In genomic region chr21:39613029-39613934, GRCh38 we compare ENCODE assay signal across 11 cellular contexts. TPM values are rescaled to one million over a fixed set of nuclear protein-coding genes. Genes with fewer than 3 reads are reported as not detected.
DNase-seq lines count a peak whose midpoint lies in the region; ATAC-seq and TF ChIP-seq lines count a peak whose summit lies in the region.
"Had no signal": no experiment of that assay in that cellular context is flagged by ENCODE, and none has a peak within 500 bp of the region (broad histone marks: within the 10 kb centered on the region; RNA-seq: fewer than 3 reads in every experiment).

No MANE protein-coding gene starts in this region.

- DNase-seq in DMS79 treated with DMSO at 0.1 percent for 48 hours (lab: John Stamatoyannopoulos, UW) (peak; percentile 30), DMS79 (lab: John Stamatoyannopoulos, UW) (no peak), breast epithelium (ENCODE audit: low spot score in 2 of 2) (no peak), mesothelial cell of epicardium (ENCODE audit: low spot score in 2 of 2, unreplicated experiment in 2 of 2) (no peak)
- DNase-seq in stimulated activated CD8-positive, alpha-beta memory T cell treated with anti-CD3 and anti-CD28 coated beads, Interleukin-4, amount 100 ng/mL, for 48 hours = no peak
- DNase-seq in stimulated activated naive B cell treated with anti-CD40 and anti-IgM and Interleukin-4, amounts not matched to agents 10 μg/mL and 1 μg/mL and 100 μg/mL, for 72 hours = no peak
- DNase-seq: activated CD4-positive, alpha-beta T cell treated with anti-CD3 and anti-CD28 coated beads for 4 hours; activated naive CD8-positive, alpha-beta T cell treated with anti-CD3 and anti-CD28 coated beads, Interleukin-2, amount 10 ng/mL, durations not matched to agents 7 days and 5 days had no signal

- H3K36me3 ChIP-seq in breast epithelium (no peaks in the 10 kb centered on the region), thymus (ENCODE audit: control insufficient read depth, insufficient read depth) (no peaks in the 10 kb centered on the region)

- H3K4me1 ChIP-seq in breast epithelium = no peaks in the 10 kb centered on the region
- H3K4me1 ChIP-seq in thymus (ENCODE audit: control insufficient read depth, insufficient read depth, low read length) = no peaks in the 10 kb centered on the region

- TF ChIP-seq CTCF in breast epithelium (IDR thresholded peaks at IDR 0.05) (no peak), mesothelial cell of epicardium (IDR thresholded peaks at IDR 0.05; ENCODE audit: unreplicated experiment) (no peak)

- no peaks in the 10 kb centered on the region for H3K27me3 Mint-ChIP-seq in mesothelial cell of epicardium (ENCODE audit: low read depth)
- H3K27me3 Mint-ChIP-seq in stimulated activated naive B cell treated with anti-CD40 and anti-IgM and Interleukin-4, amounts not matched to agents 10 μg/mL and 1 μg/mL and 100 μg/mL, for 72 hours = peaks cover 53 to 64% of the 10 kb centered on the region in 2 donors

- no peak for TF ChIP-seq POLR2A in breast epithelium (IDR thresholded peaks at IDR 0.05)

- intact Hi-C loops in breast epithelium (cut with DNase I; ENCODE audit: low total_unique reads) = no loop called here

- ATAC-seq in HG03175 (IDR thresholded peaks at IDR 0.05; ENCODE audit: unreplicated experiment) = no peak
- no peak for ATAC-seq in stimulated activated naive B cell treated with anti-CD40 and anti-IgM and Interleukin-4, amounts not matched to agents 10 μg/mL and 1 μg/mL and 100 μg/mL, for 72 hours (replicated peaks)

- H3K4me3 ChIP-seq in breast epithelium (peak overlapping the region in 2 of 3 donors; percentile 52 to 66), thymus (ENCODE audit: low read length) (peak overlapping the region; percentile 27)

- WGBS in thymus = 12% methylated on average over 48 of the region's 48 CpGs

- peak overlapping the region; percentile 82 for H3K4me3 Mint-ChIP-seq in mesothelial cell of epicardium
- no peak overlapping the region for H3K4me3 Mint-ChIP-seq in stimulated activated naive B cell treated with anti-CD40 and anti-IgM and Interleukin-4, amounts not matched to agents 10 μg/mL and 1 μg/mL and 100 μg/mL, for 72 hours
- H3K4me3 Mint-ChIP-seq: activated naive CD8-positive, alpha-beta T cell treated with anti-CD3 and anti-CD28 coated beads, Interleukin-2, amount 10 ng/mL, durations not matched to agents 7 days and 5 days had no signal

- no peak overlapping the region for H3K27ac ChIP-seq in breast epithelium
- no peak overlapping the region for H3K27ac ChIP-seq in thymus (ENCODE audit: low read depth)
- H3K27ac ChIP-seq: skin epidermis had no signal

- H3K9me3 ChIP-seq in breast epithelium = no peaks in the 10 kb centered on the region
- H3K9me3 ChIP-seq in thymus (ENCODE audit: control insufficient read depth) = no peaks in the 10 kb centered on the region

- peaks cover 34% of the 10 kb centered on the region for H3K4me1 Mint-ChIP-seq in mesothelial cell of epicardium
- H3K4me1 Mint-ChIP-seq in stimulated activated naive B cell treated with anti-CD40 and anti-IgM and Interleukin-4, amounts not matched to agents 10 μg/mL and 1 μg/mL and 100 μg/mL, for 72 hours = peaks cover 5 to 7% of the 10 kb centered on the region in 2 donors

- H3K27me3 ChIP-seq in breast epithelium (peaks cover 0 to 14% of the 10 kb centered on the region in 2 donors), thymus (ENCODE audit: control insufficient read depth, insufficient read depth) (peaks cover 37% of the 10 kb centered on the region)

- peak overlapping the region; percentile 80 for H3K27ac Mint-ChIP-seq in mesothelial cell of epicardium
- no peak overlapping the region for H3K27ac Mint-ChIP-seq in stimulated activated naive B cell treated with anti-CD40 and anti-IgM and Interleukin-4, amounts not matched to agents 10 μg/mL and 1 μg/mL and 100 μg/mL, for 72 hours
- H3K27ac Mint-ChIP-seq: activated naive CD8-positive, alpha-beta T cell treated with anti-CD3 and anti-CD28 coated beads, Interleukin-2, amount 10 ng/mL, durations not matched to agents 7 days and 5 days had no signal

- peaks cover 7% of the 10 kb centered on the region for H3K9me3 Mint-ChIP-seq in mesothelial cell of epicardium
- no peaks in the 10 kb centered on the region for H3K9me3 Mint-ChIP-seq in stimulated activated naive B cell treated with anti-CD40 and anti-IgM and Interleukin-4, amounts not matched to agents 10 μg/mL and 1 μg/mL and 100 μg/mL, for 72 hours
- H3K9me3 Mint-ChIP-seq: activated naive CD8-positive, alpha-beta T cell treated with anti-CD3 and anti-CD28 coated beads, Interleukin-2, amount 10 ng/mL, durations not matched to agents 7 days and 5 days had no signal

- peaks cover 11% of the 10 kb centered on the region for H3K36me3 Mint-ChIP-seq in mesothelial cell of epicardium
- H3K36me3 Mint-ChIP-seq in stimulated activated naive B cell treated with anti-CD40 and anti-IgM and Interleukin-4, amounts not matched to agents 10 μg/mL and 1 μg/mL and 100 μg/mL, for 72 hours = no peaks in the 10 kb centered on the region
- H3K36me3 Mint-ChIP-seq: activated naive CD8-positive, alpha-beta T cell treated with anti-CD3 and anti-CD28 coated beads, Interleukin-2, amount 10 ng/mL, durations not matched to agents 7 days and 5 days had no signal

RNA-seq across cellular contexts. Expression of gene B3GALT5, which starts 0.5 kb away (rescaled TPM):
- 1 to 10 TPM in 2 of 3 donors, not detected in 1; 2.3 to 2.9 TPM for total RNA-seq in breast epithelium
- 6.4 to 6.9 TPM (median 6.8 TPM) in 3 replicates for total RNA-seq in mesothelial cell of epicardium
- polyA plus RNA-seq in thymus = 0.80 TPM
- total RNA-seq: activated naive CD8-positive, alpha-beta T cell treated with anti-CD3 and anti-CD28 coated beads, Interleukin-2, amount 10 ng/mL, durations not matched to agents 7 days and 5 days had no signal
